43 cellular contexts compared by ENCODE assay signal in genomic region chr6:29028821-29029220, GRCh38. TPM values are rescaled to one million over a fixed set of nuclear protein-coding genes. Genes with fewer than 3 reads are reported as not detected.
"Had no signal": no experiment of that assay in that cellular context is flagged by ENCODE, and none has a peak within 500 bp of the region (broad histone marks: within the 10 kb centered on the region; RNA-seq: fewer than 3 reads in every experiment).

No MANE protein-coding gene starts in this region.

- H3K4me1 Mint-ChIP-seq: activated naive CD4-positive, alpha-beta T cell treated with anti-CD3 and anti-CD28 coated beads, Interleukin-2, amount 10 ng/mL, durations not matched to agents 7 days and 5 days; activated naive CD4-positive, alpha-beta T cell treated with anti-CD3 and anti-CD28 coated beads, Interleukin-2, amount 50 U/mL, for 24 hours; activated naive CD8-positive, alpha-beta T cell treated with anti-CD3 and anti-CD28 coated beads for 36 hours; activated naive CD8-positive, alpha-beta T cell treated with anti-CD3 and anti-CD28 coated beads, Interleukin-2, amount 10 ng/mL, durations not matched to agents 7 days and 5 days; activated naive CD8-positive, alpha-beta T cell treated with anti-CD3 and anti-CD28 coated beads, Interleukin-2, amount 50 U/mL, for 24 hours; activated T-helper 17 cell treated with anti-CD3 and anti-CD28 coated beads, Interleukin-2, amount 50 U/mL, for 72 hours; brain; central memory CD8-positive, alpha-beta T cell had no signal

- H3K9me3 ChIP-seq: adrenal gland, ascending aorta, body of pancreas, breast epithelium had no signal

- ATAC-seq: activated naive CD4-positive, alpha-beta T cell treated with anti-CD3 and anti-CD28 coated beads, Interleukin-2, amount 50 U/mL, for 72 hours; activated naive CD8-positive, alpha-beta T cell treated with anti-CD3 and anti-CD28 coated beads, Interleukin-2, amount 50 U/mL, for 24 hours; activated T-cell treated with anti-CD3 and anti-CD28 coated beads, Interleukin-2, amount 50 U/mL, for 4 hours; activated T-cell treated with anti-CD3 and anti-CD28 coated beads, Interleukin-2, amount 50 U/mL, for 72 hours; activated T-helper 17 cell treated with anti-CD3 and anti-CD28 coated beads, Interleukin-2, amount 50 U/mL, for 72 hours; body of pancreas had no signal

- H3K4me1 ChIP-seq: adrenal gland, ascending aorta, body of pancreas, breast epithelium had no signal

- H3K27me3 ChIP-seq: ascending aorta, body of pancreas, brain microvascular endothelial cell had no signal

- H3K27ac Mint-ChIP-seq: activated naive CD4-positive, alpha-beta T cell treated with anti-CD3 and anti-CD28 coated beads for 36 hours; activated naive CD4-positive, alpha-beta T cell treated with anti-CD3 and anti-CD28 coated beads, Interleukin-2, amount 10 ng/mL, durations not matched to agents 7 days and 5 days; activated naive CD4-positive, alpha-beta T cell treated with anti-CD3 and anti-CD28 coated beads, Interleukin-2, amount 50 U/mL, for 24 hours; activated naive CD4-positive, alpha-beta T cell treated with anti-CD3 and anti-CD28 coated beads, Interleukin-2, amount 50 U/mL, for 72 hours; activated naive CD8-positive, alpha-beta T cell; activated naive CD8-positive, alpha-beta T cell treated with anti-CD3 and anti-CD28 coated beads for 36 hours; activated naive CD8-positive, alpha-beta T cell treated with anti-CD3 and anti-CD28 coated beads, Interleukin-2, amount 10 ng/mL, durations not matched to agents 7 days and 5 days; activated naive CD8-positive, alpha-beta T cell treated with anti-CD3 and anti-CD28 coated beads, Interleukin-2, amount 50 U/mL, for 24 hours; activated T-cell treated with anti-CD3 and anti-CD28 coated beads, Interleukin-2, amount 50 U/mL, for 72 hours; activated T-helper 1 cell treated with anti-CD3 and anti-CD28 coated beads, Interleukin-12 subunit alpha, Interleukin-12 subunit beta, Interleukin-2, Interleukin-4 antibody, amounts not matched to agents 30 ng/mL and 10 ng/mL and 1 ng/mL, durations not matched to agents 14 hours and 24 hours and 36 hours; activated T-helper 17 cell treated with anti-CD3 and anti-CD28 coated beads, Interleukin-2, amount 50 U/mL, for 72 hours; activated T-helper 2 cell treated with anti-CD3 and anti-CD28 coated beads, Interferon-gamma antibody, Interleukin-2, Interleukin-4, amounts not matched to agents 10 μg/mL and 5 μg/mL and 100 μg/mL, durations not matched to agents 14 hours and 24 hours and 36 hours; brain had no signal

- DNase-seq: activated effector memory CD4-positive, alpha-beta T cell treated with anti-CD3 and anti-CD28 coated beads, Interleukin-2, amount 50 U/mL, for 16 hours; activated effector memory CD4-positive, alpha-beta T cell treated with Interleukin-2 at 50 U/mL for 16 hours; activated gamma-delta T cell; activated gamma-delta T cell treated with Interleukin-2 at 50 U/mL for 16 hours; activated naive CD4-positive, alpha-beta T cell; activated naive CD4-positive, alpha-beta T cell treated with anti-CD3 and anti-CD28 coated beads for 36 hours; activated naive CD4-positive, alpha-beta T cell treated with anti-CD3 and anti-CD28 coated beads, Interleukin-2, amount 10 ng/mL, durations not matched to agents 7 days and 5 days; activated naive CD4-positive, alpha-beta T cell treated with anti-CD3 and anti-CD28 coated beads, Interleukin-2, amount 50 U/mL, for 16 hours; activated naive CD4-positive, alpha-beta T cell treated with Interleukin-2 at 50 U/mL for 16 hours; activated naive CD8-positive, alpha-beta T cell treated with anti-CD3 and anti-CD28 coated beads for 36 hours; activated naive CD8-positive, alpha-beta T cell treated with anti-CD3 and anti-CD28 coated beads, Interleukin-2, amount 10 ng/mL, durations not matched to agents 7 days and 5 days; activated naive CD8-positive, alpha-beta T cell treated with anti-CD3 and anti-CD28 coated beads, Interleukin-2, amount 50 U/mL, for 24 hours; activated T-cell treated with anti-CD3 and anti-CD28 coated beads, Interleukin-2, amount 50 U/mL, for 4 hours; activated T-cell treated with anti-CD3 and anti-CD28 coated beads, Interleukin-2, amount 50 U/mL, for 48 hours; activated T-cell treated with anti-CD3 and anti-CD28 coated beads, Interleukin-2, amount 50 U/mL, for 72 hours; adrenal gland; amniotic stem cell; amygdala; anterior cingulate cortex; aorta; body of pancreas; brain microvascular endothelial cell; caudate nucleus; central memory CD4-positive, alpha-beta T cell; cerebellar nuclear complex had no signal

- H3K27ac ChIP-seq: adrenal gland, ascending aorta, body of pancreas, brain microvascular endothelial cell, breast epithelium, cardiac muscle cell had no signal

- H3K4me3 Mint-ChIP-seq: activated naive CD4-positive, alpha-beta T cell treated with anti-CD3 and anti-CD28 coated beads for 36 hours; activated naive CD4-positive, alpha-beta T cell treated with anti-CD3 and anti-CD28 coated beads, Interleukin-2, amount 10 ng/mL, durations not matched to agents 7 days and 5 days; activated naive CD4-positive, alpha-beta T cell treated with anti-CD3 and anti-CD28 coated beads, Interleukin-2, amount 50 U/mL, for 24 hours; activated naive CD8-positive, alpha-beta T cell; activated naive CD8-positive, alpha-beta T cell treated with anti-CD3 and anti-CD28 coated beads for 36 hours; activated naive CD8-positive, alpha-beta T cell treated with anti-CD3 and anti-CD28 coated beads, Interleukin-2, amount 10 ng/mL, durations not matched to agents 7 days and 5 days; activated naive CD8-positive, alpha-beta T cell treated with anti-CD3 and anti-CD28 coated beads, Interleukin-2, amount 50 U/mL, for 24 hours; activated T-cell treated with anti-CD3 and anti-CD28 coated beads, Interleukin-2, amount 50 U/mL, for 4 hours; activated T-cell treated with anti-CD3 and anti-CD28 coated beads, Interleukin-2, amount 50 U/mL, for 72 hours; activated T-helper 1 cell treated with anti-CD3 and anti-CD28 coated beads, Interleukin-12 subunit alpha, Interleukin-12 subunit beta, Interleukin-2, Interleukin-4 antibody, amounts not matched to agents 30 ng/mL and 10 ng/mL and 1 ng/mL, durations not matched to agents 14 hours and 24 hours and 36 hours; activated T-helper 17 cell treated with anti-CD3 and anti-CD28 coated beads, Interleukin-2, amount 50 U/mL, for 72 hours; brain; central memory CD8-positive, alpha-beta T cell had no signal

- FAIRE-seq: astrocyte, bronchial epithelial cell, colon had no signal

- H3K36me3 Mint-ChIP-seq: activated naive CD4-positive, alpha-beta T cell treated with anti-CD3 and anti-CD28 coated beads, Interleukin-2, amount 10 ng/mL, durations not matched to agents 7 days and 5 days; activated naive CD4-positive, alpha-beta T cell treated with anti-CD3 and anti-CD28 coated beads, Interleukin-2, amount 50 U/mL, for 24 hours; activated naive CD4-positive, alpha-beta T cell treated with anti-CD3 and anti-CD28 coated beads, Interleukin-2, amount 50 U/mL, for 72 hours; activated naive CD8-positive, alpha-beta T cell; activated naive CD8-positive, alpha-beta T cell treated with anti-CD3 and anti-CD28 coated beads for 36 hours; activated naive CD8-positive, alpha-beta T cell treated with anti-CD3 and anti-CD28 coated beads, Interleukin-2, amount 10 ng/mL, durations not matched to agents 7 days and 5 days; brain had no signal

- H3K9me3 Mint-ChIP-seq: activated naive CD4-positive, alpha-beta T cell treated with anti-CD3 and anti-CD28 coated beads for 36 hours; activated naive CD4-positive, alpha-beta T cell treated with anti-CD3 and anti-CD28 coated beads, Interleukin-2, amount 10 ng/mL, durations not matched to agents 7 days and 5 days; activated naive CD4-positive, alpha-beta T cell treated with anti-CD3 and anti-CD28 coated beads, Interleukin-2, amount 50 U/mL, for 24 hours; activated naive CD4-positive, alpha-beta T cell treated with anti-CD3 and anti-CD28 coated beads, Interleukin-2, amount 50 U/mL, for 72 hours; activated naive CD8-positive, alpha-beta T cell treated with anti-CD3 and anti-CD28 coated beads for 36 hours; activated naive CD8-positive, alpha-beta T cell treated with anti-CD3 and anti-CD28 coated beads, Interleukin-2, amount 10 ng/mL, durations not matched to agents 7 days and 5 days; activated naive CD8-positive, alpha-beta T cell treated with anti-CD3 and anti-CD28 coated beads, Interleukin-2, amount 50 U/mL, for 24 hours; activated T-cell treated with anti-CD3 and anti-CD28 coated beads, Interleukin-2, amount 50 U/mL, for 4 hours; activated T-cell treated with anti-CD3 and anti-CD28 coated beads, Interleukin-2, amount 50 U/mL, for 72 hours; activated T-helper 1 cell treated with anti-CD3 and anti-CD28 coated beads, Interleukin-12 subunit alpha, Interleukin-12 subunit beta, Interleukin-2, Interleukin-4 antibody, amounts not matched to agents 30 ng/mL and 10 ng/mL and 1 ng/mL, durations not matched to agents 14 hours and 24 hours and 36 hours; activated T-helper 17 cell treated with anti-CD3 and anti-CD28 coated beads, Interleukin-2, amount 50 U/mL, for 72 hours; activated T-helper 2 cell treated with anti-CD3 and anti-CD28 coated beads, Interferon-gamma antibody, Interleukin-2, Interleukin-4, amounts not matched to agents 10 μg/mL and 5 μg/mL and 100 μg/mL, durations not matched to agents 14 hours and 24 hours and 36 hours; brain; central memory CD8-positive, alpha-beta T cell had no signal

- H3K4me3 ChIP-seq: adrenal gland, ascending aorta, body of pancreas, breast epithelium, cardiac muscle cell had no signal

- H3K36me3 ChIP-seq: adrenal gland, ascending aorta, brain microvascular endothelial cell, breast epithelium, cardiac muscle cell had no signal

RNA-seq across cellular contexts. Expression of gene OR2W1, which starts 16.2 kb away (rescaled TPM):
- total RNA-seq: activated naive CD4-positive, alpha-beta T cell treated with anti-CD3 and anti-CD28 coated beads for 36 hours; activated naive CD4-positive, alpha-beta T cell treated with anti-CD3 and anti-CD28 coated beads, Interleukin-2, amount 50 U/mL, for 72 hours; activated naive CD8-positive, alpha-beta T cell treated with anti-CD3 and anti-CD28 coated beads for 36 hours; activated naive CD8-positive, alpha-beta T cell treated with anti-CD3 and anti-CD28 coated beads, Interleukin-2, amount 10 ng/mL, durations not matched to agents 7 days and 5 days; activated T-cell treated with anti-CD3 and anti-CD28 coated beads, Interleukin-2, amount 50 U/mL, for 4 hours; activated T-cell treated with anti-CD3 and anti-CD28 coated beads, Interleukin-2, amount 50 U/mL, for 72 hours; activated T-helper 1 cell treated with anti-CD3 and anti-CD28 coated beads, Interleukin-12 subunit alpha, Interleukin-12 subunit beta, Interleukin-2, Interleukin-4 antibody, amounts not matched to agents 30 ng/mL and 10 ng/mL and 1 ng/mL, durations not matched to agents 14 hours and 24 hours and 36 hours; activated T-helper 17 cell treated with anti-CD3 and anti-CD28 coated beads, Interleukin-2, amount 50 U/mL, for 72 hours; activated T-helper 2 cell treated with anti-CD3 and anti-CD28 coated beads, Interferon-gamma antibody, Interleukin-2, Interleukin-4, amounts not matched to agents 10 μg/mL and 5 μg/mL and 100 μg/mL, durations not matched to agents 14 hours and 24 hours and 36 hours; adrenal gland; aorta; ascending aorta; astrocyte; body of pancreas; breast epithelium; bronchial epithelial cell; cardiac muscle cell; cardiac septum; cerebellum; chondrocyte had no signal
- polyA plus RNA-seq: adipose tissue, adrenal gland, aorta, cardiac muscle cell had no signal

RNA-seq across cellular contexts. Expression of gene ZNF311, which starts 23.7 kb away (rescaled TPM):
- total RNA-seq: ascending aorta, body of pancreas had no signal

RNA-seq across cellular contexts. Expression of gene OR2B3, which starts 58.3 kb away (rescaled TPM):
- total RNA-seq: activated naive CD4-positive, alpha-beta T cell treated with anti-CD3 and anti-CD28 coated beads for 36 hours; activated naive CD4-positive, alpha-beta T cell treated with anti-CD3 and anti-CD28 coated beads, Interleukin-2, amount 50 U/mL, for 72 hours; activated naive CD8-positive, alpha-beta T cell treated with anti-CD3 and anti-CD28 coated beads for 36 hours; activated naive CD8-positive, alpha-beta T cell treated with anti-CD3 and anti-CD28 coated beads, Interleukin-2, amount 10 ng/mL, durations not matched to agents 7 days and 5 days; activated T-cell treated with anti-CD3 and anti-CD28 coated beads, Interleukin-2, amount 50 U/mL, for 4 hours; activated T-cell treated with anti-CD3 and anti-CD28 coated beads, Interleukin-2, amount 50 U/mL, for 72 hours; activated T-helper 1 cell treated with anti-CD3 and anti-CD28 coated beads, Interleukin-12 subunit alpha, Interleukin-12 subunit beta, Interleukin-2, Interleukin-4 antibody, amounts not matched to agents 30 ng/mL and 10 ng/mL and 1 ng/mL, durations not matched to agents 14 hours and 24 hours and 36 hours; activated T-helper 17 cell treated with anti-CD3 and anti-CD28 coated beads, Interleukin-2, amount 50 U/mL, for 72 hours; activated T-helper 2 cell treated with anti-CD3 and anti-CD28 coated beads, Interferon-gamma antibody, Interleukin-2, Interleukin-4, amounts not matched to agents 10 μg/mL and 5 μg/mL and 100 μg/mL, durations not matched to agents 14 hours and 24 hours and 36 hours; adrenal gland; aorta; ascending aorta; astrocyte; body of pancreas; breast epithelium; bronchial epithelial cell; cardiac muscle cell; cardiac septum; cerebellum; chondrocyte had no signal
- polyA plus RNA-seq: adipose tissue, adrenal gland, aorta, cardiac muscle cell had no signal
